29 cellular contexts compared by ENCODE assay signal in genomic region chr12:76127588-76127987, GRCh38.
"Had no signal": no experiment of that assay in that cellular context is flagged by ENCODE, and none has a peak within 500 bp of the region (broad histone marks: within the 10 kb centered on the region; RNA-seq: fewer than 3 reads in every experiment).

No MANE protein-coding gene starts in this region.

- H3K27me3 ChIP-seq: stomach, suprapubic skin, testis, thyroid gland, tibial artery, tibial nerve, transverse colon, upper lobe of left lung, upper lobe of right lung, uterus, vagina had no signal

- DNase-seq: stimulated activated CD4-positive, alpha-beta T cell treated with anti-CD3 and anti-CD28 coated beads, Interleukin-2, amount 100 ng/mL, for 48 hours; stimulated activated CD4-positive, alpha-beta T cell treated with anti-CD3 and anti-CD28 coated beads, Interleukin-4, amount 100 ng/mL, for 1 hour; stimulated activated CD4-positive, alpha-beta T cell treated with anti-CD3 and anti-CD28 coated beads, Interleukin-4, amount 100 ng/mL, for 24 hours; stimulated activated CD4-positive, alpha-beta T cell treated with anti-CD3 and anti-CD28 coated beads, Interleukin-4, amount 100 ng/mL, for 4 hours; stimulated activated CD8-positive, alpha-beta memory T cell treated with anti-CD3 and anti-CD28 coated beads, Interleukin-4, amount 100 ng/mL, for 48 hours; stimulated activated naive B cell treated with anti-CD40 and anti-IgM and Interleukin-4, amounts not matched to agents 10 μg/mL and 1 μg/mL and 100 μg/mL, for 72 hours; stimulated activated naive CD4-positive, alpha-beta T cell; stimulated activated naive CD4-positive, alpha-beta T cell treated with Interleukin-2 at 50 U/mL for 16 hours; stimulated activated naive CD8-positive, alpha-beta T cell treated with anti-CD3 and anti-CD28 coated beads, Interleukin-15, amount 100 ng/mL, for 72 hours; stimulated activated naive CD8-positive, alpha-beta T cell treated with anti-CD3 and anti-CD28 coated beads, Interleukin-15, Interleukin-2, amounts not matched to agents 100 U/mL and 50 U/mL, for 24 hours; stomach; substantia nigra; testis; thyroid gland; tibial artery; transverse colon; trophoblast cell; upper lobe of left lung; upper lobe of right lung; uterus had no signal

- H3K27ac ChIP-seq: stomach, suprapubic skin, testis, thoracic aorta, thyroid gland, tibial artery, tibial nerve, transverse colon, upper lobe of left lung, upper lobe of right lung, uterus, vagina had no signal

- H3K9me3 Mint-ChIP-seq: stimulated activated effector memory CD8-positive, alpha-beta T cell treated with anti-CD3 and anti-CD28 coated beads, Interleukin-12 subunit alpha, Interleukin-12 subunit beta, amount 100 ng/mL, for 72 hours; stimulated activated naive CD8-positive, alpha-beta T cell treated with anti-CD3 and anti-CD28 coated beads, Interleukin-15, amount 100 ng/mL, for 72 hours; stimulated activated naive CD8-positive, alpha-beta T cell treated with anti-CD3 and anti-CD28 coated beads, Interleukin-15, Interleukin-2, amounts not matched to agents 100 ng/mL and 50 ng/mL, for 24 hours; type B pancreatic cell had no signal

- FAIRE-seq: urothelium cell line had no signal

- H3K4me1 ChIP-seq: stomach, suprapubic skin, testis, thyroid gland, tibial artery, transverse colon, upper lobe of right lung, uterus, vagina had no signal

- H3K4me3 ChIP-seq: stomach, suprapubic skin, testis, thoracic aorta, thyroid gland, tibial artery, tibial nerve, transverse colon, upper lobe of left lung, upper lobe of right lung, uterus, vagina had no signal

- H3K36me3 ChIP-seq: stomach, suprapubic skin, thoracic aorta, thyroid gland, tibial artery, tibial nerve, transverse colon, upper lobe of left lung, upper lobe of right lung, uterus, vagina had no signal

- H3K36me3 Mint-ChIP-seq: stimulated activated effector memory CD8-positive, alpha-beta T cell treated with anti-CD3 and anti-CD28 coated beads, Interleukin-12 subunit alpha, Interleukin-12 subunit beta, amount 100 ng/mL, for 72 hours; stimulated activated memory B cell treated with anti-CD40 and anti-IgM and Interleukin-4, amounts not matched to agents 10 μg/mL and 1 μg/mL and 100 μg/mL, for 72 hours; stimulated activated naive B cell treated with anti-CD40 and anti-IgM and Interleukin-4, amounts not matched to agents 10 μg/mL and 1 μg/mL and 100 μg/mL, for 72 hours; type B pancreatic cell had no signal

- H3K9me3 ChIP-seq: suprapubic skin, testis, thoracic aorta, thyroid gland, tibial artery, tibial nerve, transverse colon, upper lobe of left lung, upper lobe of right lung, uterus, vagina had no signal

- ATAC-seq: stimulated activated effector memory CD8-positive, alpha-beta T cell treated with anti-CD3 and anti-CD28 coated beads, Interleukin-12 subunit alpha, Interleukin-12 subunit beta, amount 100 ng/mL, for 72 hours; stimulated activated memory B cell treated with anti-CD40 and anti-IgM and Interleukin-4, amounts not matched to agents 10 μg/mL and 1 μg/mL and 100 μg/mL, for 72 hours; stimulated activated naive B cell treated with anti-CD40 and anti-IgM and Interleukin-4, amounts not matched to agents 10 μg/mL and 1 μg/mL and 100 μg/mL, for 72 hours; stimulated activated naive CD8-positive, alpha-beta T cell treated with anti-CD3 and anti-CD28 coated beads, Interleukin-15, amount 100 ng/mL, for 72 hours; stimulated activated naive CD8-positive, alpha-beta T cell treated with anti-CD3 and anti-CD28 coated beads, Interleukin-15, Interleukin-2, amounts not matched to agents 100 U/mL and 50 U/mL, for 24 hours; upper lobe of right lung had no signal

- H3K27me3 Mint-ChIP-seq: stimulated activated memory B cell treated with anti-CD40 and anti-IgM and Interleukin-4, amounts not matched to agents 10 μg/mL and 1 μg/mL and 100 μg/mL, for 72 hours; type B pancreatic cell had no signal

- H3K4me3 Mint-ChIP-seq: stimulated activated effector memory CD8-positive, alpha-beta T cell treated with anti-CD3 and anti-CD28 coated beads, Interleukin-12 subunit alpha, Interleukin-12 subunit beta, amount 100 ng/mL, for 72 hours; stimulated activated memory B cell treated with anti-CD40 and anti-IgM and Interleukin-4, amounts not matched to agents 10 μg/mL and 1 μg/mL and 100 μg/mL, for 72 hours; stimulated activated naive B cell treated with anti-CD40 and anti-IgM and Interleukin-4, amounts not matched to agents 10 μg/mL and 1 μg/mL and 100 μg/mL, for 72 hours; stimulated activated naive CD8-positive, alpha-beta T cell treated with anti-CD3 and anti-CD28 coated beads, Interleukin-15, amount 100 ng/mL, for 72 hours; stimulated activated naive CD8-positive, alpha-beta T cell treated with anti-CD3 and anti-CD28 coated beads, Interleukin-15, Interleukin-2, amounts not matched to agents 100 ng/mL and 50 ng/mL, for 24 hours; type B pancreatic cell had no signal

- H3K4me1 Mint-ChIP-seq: stimulated activated effector memory CD8-positive, alpha-beta T cell treated with anti-CD3 and anti-CD28 coated beads, Interleukin-12 subunit alpha, Interleukin-12 subunit beta, amount 100 ng/mL, for 72 hours; stimulated activated memory B cell treated with anti-CD40 and anti-IgM and Interleukin-4, amounts not matched to agents 10 μg/mL and 1 μg/mL and 100 μg/mL, for 72 hours; stimulated activated naive B cell treated with anti-CD40 and anti-IgM and Interleukin-4, amounts not matched to agents 10 μg/mL and 1 μg/mL and 100 μg/mL, for 72 hours; stimulated activated naive CD8-positive, alpha-beta T cell treated with anti-CD3 and anti-CD28 coated beads, Interleukin-15, amount 100 ng/mL, for 72 hours had no signal

- H3K27ac Mint-ChIP-seq: stimulated activated effector memory CD8-positive, alpha-beta T cell treated with anti-CD3 and anti-CD28 coated beads, Interleukin-12 subunit alpha, Interleukin-12 subunit beta, amount 100 ng/mL, for 72 hours; stimulated activated memory B cell treated with anti-CD40 and anti-IgM and Interleukin-4, amounts not matched to agents 10 μg/mL and 1 μg/mL and 100 μg/mL, for 72 hours; stimulated activated naive B cell treated with anti-CD40 and anti-IgM and Interleukin-4, amounts not matched to agents 10 μg/mL and 1 μg/mL and 100 μg/mL, for 72 hours; stimulated activated naive CD8-positive, alpha-beta T cell treated with anti-CD3 and anti-CD28 coated beads, Interleukin-15, amount 100 ng/mL, for 72 hours; stimulated activated naive CD8-positive, alpha-beta T cell treated with anti-CD3 and anti-CD28 coated beads, Interleukin-15, Interleukin-2, amounts not matched to agents 100 ng/mL and 50 ng/mL, for 24 hours; type B pancreatic cell had no signal
